8 cellular contexts compared by ENCODE assay signal in the genomic region with DNA sequence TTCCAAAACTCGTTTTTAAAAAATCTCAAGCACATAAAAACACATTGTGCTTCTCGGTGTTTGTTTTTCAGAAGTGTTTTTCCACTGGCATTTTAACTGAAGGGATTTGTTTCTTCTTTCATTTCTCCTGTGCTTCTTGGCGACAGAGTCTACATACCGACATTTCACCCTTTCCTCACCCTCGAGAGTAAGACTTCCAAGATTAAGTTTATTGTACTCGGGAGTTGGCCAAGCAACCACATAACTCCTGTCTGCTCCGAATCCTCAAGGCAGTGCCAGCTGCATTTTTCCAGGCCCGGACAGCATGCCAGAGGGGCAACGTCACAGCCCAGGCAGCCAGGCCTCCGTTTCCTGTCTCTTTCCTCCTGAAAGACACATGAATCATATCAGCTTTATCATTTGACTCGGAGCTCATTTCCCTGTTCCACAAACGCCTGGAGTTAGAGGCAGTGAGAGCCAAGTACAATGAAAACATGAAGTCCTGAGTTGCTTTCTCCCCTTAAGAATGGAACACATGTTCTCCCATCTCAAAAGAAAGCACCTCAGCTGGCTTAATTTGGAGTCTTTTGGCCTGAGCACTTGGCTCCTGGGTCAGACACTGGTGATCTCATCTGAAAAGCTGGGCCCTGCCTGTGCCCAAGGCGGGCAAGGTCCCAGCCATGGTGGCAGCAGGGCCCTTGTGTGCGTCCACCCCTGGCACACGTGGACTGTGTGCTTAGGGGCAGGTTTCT. TPM values are rescaled to one million over a fixed set of nuclear protein-coding genes. Genes with fewer than 3 reads are reported as not detected.
DNase-seq lines count a peak whose midpoint lies in the region; ATAC-seq and TF ChIP-seq lines count a peak whose summit lies in the region.

No MANE protein-coding gene starts in this region.

- no peaks in the 10 kb centered on the region for H3K27me3 Mint-ChIP-seq in MCF 10A (ENCODE audit: insufficient read depth, unreplicated experiment)
- peaks cover 9% of the 10 kb centered on the region for H3K27me3 Mint-ChIP-seq in stimulated activated naive CD8-positive, alpha-beta T cell treated with anti-CD3 and anti-CD28 coated beads, Interleukin-15, amount 100 ng/mL, for 72 hours

- peaks cover 28 to 56% (median 41%) of the 10 kb centered on the region in 4 donors for H3K4me1 ChIP-seq in stomach

- DNase-seq in HK-2 (ENCODE audit: unreplicated experiment) (peak; percentile 92), MCF 10A (ENCODE audit: unreplicated experiment) (peak; percentile 94), kidney glomerular epithelial cell (lab: John Stamatoyannopoulos, UW) (peak; percentile 98), stomach (peak; percentile 92), NCI-H526 (lab: John Stamatoyannopoulos, UW) (no peak), erythroblast (lab: John Stamatoyannopoulos, UW) (no peak), HuH-7 (ENCODE audit: low spot score) (no peak)
- no peak for DNase-seq in stimulated activated naive CD8-positive, alpha-beta T cell treated with anti-CD3 and anti-CD28 coated beads, Interleukin-15, amount 100 ng/mL, for 72 hours

- no peaks in the 10 kb centered on the region for H3K27me3 ChIP-seq in stomach

- peak overlapping the region; percentile 66 for H3K4me3 Mint-ChIP-seq in MCF 10A (ENCODE audit: unreplicated experiment)
- no peak overlapping the region for H3K4me3 Mint-ChIP-seq in stimulated activated naive CD8-positive, alpha-beta T cell treated with anti-CD3 and anti-CD28 coated beads, Interleukin-15, amount 100 ng/mL, for 72 hours

- intact Hi-C loops in MCF 10A (cut with micrococcal nuclease), result loop anchor here (1.0 to 5.0 kb wide), 4 partner anchors 17 to 166 kb away; no protein-coding TSS in a partner anchor
- intact Hi-C loops in stomach (cut with DNase I; ENCODE audit: low total_unique reads), result loop anchor here (10.0 kb wide), 1 partner anchor 81 kb away; no protein-coding TSS in a partner anchor

- no peak for TF ChIP-seq POLR2A in stomach (IDR thresholded peaks at IDR 0.05)
- TF ChIP-seq POLR2A in erythroblast (IDR thresholded peaks at IDR 0.05; ENCODE audit: low read length), result no peak

- peak overlapping the region in 2 of 4 donors; percentile 8 to 22 for H3K4me3 ChIP-seq in stomach

- TF ChIP-seq CTCF in MCF 10A (IDR thresholded peaks at IDR 0.05; ENCODE audit: unreplicated experiment), result no peak
- TF ChIP-seq CTCF in stomach (IDR thresholded peaks at IDR 0.05), result no peak

- H3K36me3 ChIP-seq in stomach, result no peaks in the 10 kb centered on the region

- WGBS in stomach, 5 donors, result 15 to 21% (median 17%) methylated on average over 14 to 15 of the region's 15 CpGs

- H3K27ac Mint-ChIP-seq in MCF 10A (ENCODE audit: low read depth, unreplicated experiment), result peak overlapping the region; percentile 92
- no peak overlapping the region for H3K27ac Mint-ChIP-seq in stimulated activated naive CD8-positive, alpha-beta T cell treated with anti-CD3 and anti-CD28 coated beads, Interleukin-15, amount 100 ng/mL, for 72 hours

- CTCF ChIA-PET in MCF 10A (lab: Yijun Ruan, JAX), result interaction anchor here (0.7 to 3.9 kb wide), 11 partner anchors 15 to 545 kb away, joined by 3 to 29 read pairs (median 4); partner anchors contain the start of gene FAM50B

- no peaks in the 10 kb centered on the region for H3K36me3 Mint-ChIP-seq in MCF 10A (ENCODE audit: insufficient read depth, unreplicated experiment)

- H3K4me1 Mint-ChIP-seq in MCF 10A (ENCODE audit: insufficient read depth, unreplicated experiment), result peaks cover 35% of the 10 kb centered on the region
- no peaks in the 10 kb centered on the region for H3K4me1 Mint-ChIP-seq in stimulated activated naive CD8-positive, alpha-beta T cell treated with anti-CD3 and anti-CD28 coated beads, Interleukin-15, amount 100 ng/mL, for 72 hours

- TF ChIP-seq EP300 in stomach (IDR thresholded peaks at IDR 0.05), result peak; percentile 8

- H3K9me3 Mint-ChIP-seq in MCF 10A (ENCODE audit: unreplicated experiment), result no peaks in the 10 kb centered on the region
- H3K9me3 Mint-ChIP-seq in stimulated activated naive CD8-positive, alpha-beta T cell treated with anti-CD3 and anti-CD28 coated beads, Interleukin-15, amount 100 ng/mL, for 72 hours, result no peaks in the 10 kb centered on the region

- peak overlapping the region; percentile 91 to 97 (median 92) for H3K27ac ChIP-seq in stomach

- BruUV-seq in MCF 10A (replicated peaks; lab: Mats Ljungman, UMichigan), result TSS peak; percentile 73

- no peak for ATAC-seq in stimulated activated naive CD8-positive, alpha-beta T cell treated with anti-CD3 and anti-CD28 coated beads, Interleukin-15, amount 100 ng/mL, for 72 hours

- H3K9me3 ChIP-seq in stomach, result no peaks in the 10 kb centered on the region

- POLR2A ChIA-PET in MCF 10A (lab: Yijun Ruan, JAX), result interaction anchor here (0.5 to 2.5 kb wide), 23 partner anchors 9 to 112 kb away, joined by 3 to 18 read pairs (median 4); partner anchors contain the start of genes FAM50B and PXDC1

RNA-seq across cellular contexts. Expression of gene FAM50B, which starts 23.2 kb away (rescaled TPM):
- 4.0 and 4.3 TPM in 2 replicates for total RNA-seq in MCF 10A (2022)
- total RNA-seq in stomach, result 10 to 100 TPM in 1 of 5 donors, 1 to 10 TPM in 3, not detected in 1; 2.0 to 10.9 (median 3.7) TPM
- 10 to 100 TPM in 2 of 3 donors, 1 to 10 TPM in 1; 7.3 to 11.8 (median 11.6) TPM for polyA plus RNA-seq in stomach

Comparison
In these comparisons a context has a peak if more than half of its experiments do, and no peak if none do; other contexts are left out.
1. DNase-seq: peak in HK-2 (single experiment), MCF 10A (single experiment), kidney glomerular epithelial cell (single experiment) and stomach (single experiment); none in NCI-H526 (0 of 2), erythroblast (0 of 2), stimulated activated naive CD8-positive, alpha-beta T cell treated with anti-CD3 and anti-CD28 coated beads, Interleukin-15, amount 100 ng/mL, for 72 hours (0 of 2) and HuH-7 (single experiment).